In the genomic region with DNA sequence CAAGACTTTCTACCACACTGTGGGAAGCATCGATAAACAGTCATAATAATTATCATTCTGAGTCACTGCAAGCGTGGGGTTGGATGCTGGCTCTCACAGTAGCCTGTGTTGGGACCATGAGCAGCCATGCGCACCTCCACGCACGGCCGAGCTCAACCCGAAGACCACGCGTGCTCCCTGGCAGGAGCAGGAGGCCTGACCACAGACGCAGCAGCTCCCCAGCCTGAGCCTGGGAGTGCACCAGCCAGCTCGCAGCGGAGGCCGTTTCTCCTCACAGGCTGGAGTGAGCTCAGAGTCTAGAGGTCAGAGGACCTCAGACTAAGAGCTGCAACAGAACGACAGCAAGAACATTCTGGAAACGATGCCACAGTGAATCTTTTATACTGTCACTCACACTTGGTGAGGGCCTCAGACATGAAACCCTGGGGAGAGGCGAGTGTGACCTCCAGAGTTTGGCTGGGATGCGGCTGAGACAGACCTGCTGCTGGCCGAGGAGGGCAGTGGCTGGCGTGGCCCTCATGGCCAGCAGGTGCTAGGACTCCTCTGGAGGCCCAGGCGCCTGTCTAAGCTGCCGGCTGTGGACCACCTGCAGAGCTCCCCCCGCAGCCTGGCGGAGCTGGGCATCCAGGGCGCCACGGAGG, we compare ENCODE assay signal across 13 cellular contexts. TPM values are rescaled to one million over a fixed set of nuclear protein-coding genes. Genes with fewer than 3 reads are reported as not detected.
DNase-seq lines count a peak whose midpoint lies in the region; ATAC-seq, FAIRE-seq and TF ChIP-seq lines count a peak whose summit lies in the region.
"Had no signal": no experiment of that assay in that cellular context is flagged by ENCODE, and none has a peak within 500 bp of the region (broad histone marks: within the 10 kb centered on the region; RNA-seq: fewer than 3 reads in every experiment).

No MANE protein-coding gene starts in this region.

- BruUV-seq in PC-3 (replicated peaks; lab: Mats Ljungman, UMichigan): no TSS peak

- WGBS in small intestine, 3 donors: 67 to 79% (median 76%) methylated on average over 22 to 25 of the region's 25 CpGs

- H3K27me3 ChIP-seq in PC-3 (ENCODE audit: low read length): no peaks in the 10 kb centered on the region
- no peaks in the 10 kb centered on the region for H3K27me3 ChIP-seq in uterus
- no peaks in the 10 kb centered on the region for H3K27me3 ChIP-seq in small intestine (ENCODE audit: control insufficient read depth in 2 of 2, insufficient read depth in 2 of 2, low read length in 2 of 2)

- CTCF ChIA-PET in PC-3 (lab: Charles Lee): no interaction called here

- no peaks in the 10 kb centered on the region for H3K9me3 ChIP-seq in PC-3 (ENCODE audit: low read length)
- no peaks in the 10 kb centered on the region for H3K9me3 ChIP-seq in uterus
- H3K9me3 ChIP-seq in small intestine (ENCODE audit: control insufficient read depth, low read depth): no peaks in the 10 kb centered on the region
- H3K9me3 ChIP-seq: thoracic aorta had no signal

- no peaks in the 10 kb centered on the region; the same call in 1 of the 2 replicates for H3K36me3 ChIP-seq in PC-3 (ENCODE audit: low read depth, low read length)
- no peaks in the 10 kb centered on the region for H3K36me3 ChIP-seq in uterus
- H3K36me3 ChIP-seq in small intestine (ENCODE audit: control insufficient read depth in 2 of 2, insufficient read depth in 2 of 2, low read length in 2 of 2): peaks cover 0 to 2% of the 10 kb centered on the region in 2 donors

- no peak overlapping the region for H2AFZ ChIP-seq in PC-3 (ENCODE audit: low read length)

- TF ChIP-seq CTCF in 22Rv1 (IDR thresholded peaks at IDR 0.05) (no peak), GM12865 (IDR thresholded peaks at IDR 0.05; ENCODE audit: insufficient read depth, low read depth, low read length, missing control alignments) (no peak), PC-3 (conservative IDR thresholded peaks at IDR 0.05; ENCODE audit: low read depth, low read length) (no peak), fibroblast of the aortic adventitia (IDR thresholded peaks at IDR 0.05; ENCODE audit: insufficient read depth, low read length) (no peak), uterus (IDR thresholded peaks at IDR 0.05) (no peak)

- intact Hi-C loops in PC-3 (cut with micrococcal nuclease): no loop called here
- intact Hi-C loops in uterus (cut with DNase I; ENCODE audit: low total_unique reads): no loop called here

- no peak for FAIRE-seq in small intestine (lab: Jason Lieb, UNC)

- no peaks in the 10 kb centered on the region for H3K9me2 ChIP-seq in PC-3 (replicated peaks; ENCODE audit: low read length)

- TF ChIP-seq POLR2A in uterus (IDR thresholded peaks at IDR 0.05): no peak

- no peaks in the 10 kb centered on the region for H4K20me1 ChIP-seq in PC-3 (ENCODE audit: low read length)

- H3K4me1 ChIP-seq in PC-3 (ENCODE audit: insufficient read depth, low read length) (peaks cover 8% of the 10 kb centered on the region; the same call in 1 of the 2 replicates), uterus (no peaks in the 10 kb centered on the region), small intestine (ENCODE audit: control insufficient read depth in 2 of 2, insufficient read depth in 1 of 2, low read depth in 1 of 2, low read length in 1 of 2) (peaks cover 0 to 2% of the 10 kb centered on the region in 2 donors)

- no peak overlapping the region for H3K9ac ChIP-seq in PC-3 (ENCODE audit: low read length)

- ATAC-seq in PC-3: peak; percentile 20
- ATAC-seq in GM21576 (IDR thresholded peaks at IDR 0.05; ENCODE audit: unreplicated experiment): no peak
- ATAC-seq: naive thymus-derived CD4-positive, alpha-beta T cell had no signal

- H3F3A ChIP-seq in PC-3 (ENCODE audit: low read length, unreplicated experiment): no peaks in the 10 kb centered on the region

- POLR2A ChIA-PET in PC-3 (lab: Charles Lee; ENCODE audit: unreplicated experiment): no interaction called here

- peak overlapping the region; percentile 37 for H3K27ac ChIP-seq in 22Rv1
- no peak overlapping the region for H3K27ac ChIP-seq in PC-3 (ENCODE audit: low read length)
- H3K27ac ChIP-seq in uterus: no peak overlapping the region
- H3K27ac ChIP-seq in small intestine (ENCODE audit: low read depth in 1 of 2, low read length in 1 of 2): no peak overlapping the region
- H3K27ac ChIP-seq: thoracic aorta had no signal

- peaks cover 19% of the 10 kb centered on the region for H3K79me2 ChIP-seq in PC-3 (ENCODE audit: low read length)

- H3K4me2 ChIP-seq in PC-3 (ENCODE audit: low read length): no peak overlapping the region

- H3K4me3 ChIP-seq in GM12865 (ENCODE audit: low read depth, low read length) (no peak overlapping the region), PC-3 (ENCODE audit: low read length) (no peak overlapping the region), fibroblast of the aortic adventitia (ENCODE audit: low read depth, low read length) (no peak overlapping the region), uterus (no peak overlapping the region), small intestine (ENCODE audit: low read depth in 1 of 2, low read length in 2 of 2) (no peak overlapping the region)
- H3K4me3 ChIP-seq: thoracic aorta had no signal

- DNase-seq in GM12865 (ENCODE audit: low read depth) (peak; percentile 85), PC-3 (peak; percentile 18), fibroblast of the aortic adventitia (ENCODE audit: low read depth) (peak; percentile 47), uterus (no peak), small intestine (no peak), COR-L47 (lab: John Stamatoyannopoulos, UW) (no peak)
- DNase-seq: NCI-H446; stimulated activated CD4-positive, alpha-beta T cell treated with anti-CD3 and anti-CD28 coated beads, Interleukin-2, amount 100 ng/mL, for 48 hours; SW 1271 had no signal

RNA-seq across cellular contexts. Expression of a gene that starts 6.0 kb away (rescaled TPM):
- total RNA-seq in PC-3 (2014; rRNA removed) (125 and 160 TPM in 2 replicates), fibroblast of the aortic adventitia (ENCODE audit: low replicate concordance) (27.4 and 66.6 TPM in 2 replicates), uterus (10 to 100 TPM in 1 of 4 donors, 1 to 10 TPM in 3; 1.8 to 31.9 (median 6.7) TPM)
- polyA plus RNA-seq in small intestine: 10 to 100 TPM; 25.9 to 36.0 (median 35.4) TPM

RNA-seq across cellular contexts. Expression of a gene that starts 6.3 kb away (rescaled TPM):
- total RNA-seq in PC-3 (2014; rRNA removed) (28.8 and 44.1 TPM in 2 replicates), fibroblast of the aortic adventitia (ENCODE audit: low replicate concordance) (3.4 and 13.3 TPM in 2 replicates), uterus (10 to 100 TPM in 2 of 4 donors, 1 to 10 TPM in 1, not detected in 1; 6.4 to 31.2 (median 22.6) TPM)
- polyA plus RNA-seq in small intestine: 10 to 100 TPM; 19.3 to 89.9 (median 39.4) TPM

RNA-seq across cellular contexts. Expression of a gene that starts 22.4 kb away (rescaled TPM):
- 32.1 and 48.0 TPM in 2 replicates for total RNA-seq in PC-3 (2014; rRNA removed)
- 9.6 and 30.1 TPM in 2 replicates for total RNA-seq in fibroblast of the aortic adventitia (ENCODE audit: low replicate concordance)
- total RNA-seq in uterus: 10 to 100 TPM in 2 of 4 donors, 1 to 10 TPM in 2; 2.9 to 13.3 (median 10.0) TPM
- 1 to 10 TPM; 4.0 to 8.8 (median 5.7) TPM for polyA plus RNA-seq in small intestine

RNA-seq across cellular contexts. Expression of a gene that starts 50.0 kb away (rescaled TPM):
- total RNA-seq in PC-3 (2014; rRNA removed): 77.8 and 118 TPM in 2 replicates
- total RNA-seq in fibroblast of the aortic adventitia (ENCODE audit: low replicate concordance): 49.5 and 90.5 TPM in 2 replicates
- 10 to 100 TPM; 50.7 to 55.4 (median 53.3) TPM for total RNA-seq in uterus
- 10 to 100 TPM; 48.4 to 79.9 (median 78.5) TPM for polyA plus RNA-seq in small intestine

Comparison
In these comparisons a context has a peak if more than half of its experiments do, and no peak if none do; other contexts are left out.
1. DNase-seq: peak in GM12865 (single experiment), PC-3 (single experiment) and fibroblast of the aortic adventitia (single experiment); none in uterus (0 of 2), small intestine (single experiment) and COR-L47 (single experiment).